ENCODE assay signal across 11 cellular contexts in genomic region chr16:4891886-4892216, GRCh38.
"Had no signal": no experiment of that assay in that cellular context is flagged by ENCODE, and none has a peak within 500 bp of the region (broad histone marks: within the 10 kb centered on the region; RNA-seq: fewer than 3 reads in every experiment).

No MANE protein-coding gene starts in this region.

- DNase-seq: activated CD4-positive, alpha-beta memory T cell treated with anti-CD3 and anti-CD28 coated beads, Interleukin-2, amount 10 ng/mL, durations not matched to agents 7 days and 5 days; activated CD8-positive, alpha-beta memory T cell treated with anti-CD3 and anti-CD28 coated beads, Interleukin-2, amount 50 U/mL, for 4 hours; activated naive CD4-positive, alpha-beta T cell; pancreas; stimulated activated CD4-positive, alpha-beta T cell treated with anti-CD3 and anti-CD28 coated beads, Interleukin-2, amount 100 ng/mL, for 48 hours; stimulated activated CD8-positive, alpha-beta memory T cell treated with anti-CD3 and anti-CD28 coated beads, Interleukin-4, amount 100 ng/mL, for 48 hours; stimulated activated naive CD8-positive, alpha-beta T cell treated with anti-CD3 and anti-CD28 coated beads, Interleukin-15, Interleukin-2, amounts not matched to agents 100 U/mL and 50 U/mL, for 24 hours; T-helper 9 cell; upper lobe of left lung had no signal

- ATAC-seq: stimulated activated naive CD8-positive, alpha-beta T cell treated with anti-CD3 and anti-CD28 coated beads, Interleukin-15, Interleukin-2, amounts not matched to agents 100 U/mL and 50 U/mL, for 24 hours had no signal

- H3K9me3 Mint-ChIP-seq: activated CD4-positive, alpha-beta memory T cell treated with anti-CD3 and anti-CD28 coated beads, Interleukin-2, amount 10 ng/mL, durations not matched to agents 7 days and 5 days; mesothelial cell of epicardium; neural crest cell had no signal

- H3K27me3 Mint-ChIP-seq: activated CD4-positive, alpha-beta memory T cell treated with anti-CD3 and anti-CD28 coated beads, Interleukin-2, amount 10 ng/mL, durations not matched to agents 7 days and 5 days had no signal

- H3K27ac Mint-ChIP-seq: activated CD4-positive, alpha-beta memory T cell treated with anti-CD3 and anti-CD28 coated beads, Interleukin-2, amount 10 ng/mL, durations not matched to agents 7 days and 5 days; mesothelial cell of epicardium had no signal

- H3K4me3 Mint-ChIP-seq: activated CD4-positive, alpha-beta memory T cell treated with anti-CD3 and anti-CD28 coated beads, Interleukin-2, amount 10 ng/mL, durations not matched to agents 7 days and 5 days; mesothelial cell of epicardium; neural crest cell had no signal

- H3K4me1 Mint-ChIP-seq: activated CD4-positive, alpha-beta memory T cell treated with anti-CD3 and anti-CD28 coated beads, Interleukin-2, amount 10 ng/mL, durations not matched to agents 7 days and 5 days; neural crest cell had no signal
